Comparison of ENCODE assay signal across 1 cellular context in the genomic region with DNA sequence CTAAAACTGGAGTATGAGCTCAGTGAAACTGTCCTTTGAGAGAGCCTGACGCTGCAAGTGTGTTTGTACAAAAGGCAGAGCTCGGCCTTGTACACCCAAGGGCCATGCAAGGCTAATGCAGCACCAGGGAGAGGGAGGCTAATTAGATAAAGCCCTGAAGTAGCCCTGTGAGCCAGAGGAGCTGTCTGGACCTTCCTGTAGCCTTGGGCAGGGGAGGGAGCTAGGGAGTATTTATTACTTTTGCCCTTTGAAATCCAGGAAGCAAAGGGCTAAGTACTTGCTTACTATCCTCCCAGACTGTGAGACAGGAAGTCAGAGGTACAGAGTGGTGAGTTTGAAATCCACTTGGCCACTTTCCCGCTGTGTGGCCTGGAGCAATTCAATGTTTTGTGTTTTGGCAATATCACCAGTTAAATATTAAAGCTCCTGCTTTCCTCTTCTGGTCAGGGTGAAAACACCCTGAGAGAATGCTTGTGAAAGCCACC.
A peak's percentile ranks its signal among the peaks of the same experiment; 100 is the strongest.
TF ChIP-seq lines count a peak whose summit lies in the region.

No MANE protein-coding gene starts in this region.

TF ChIP-seq in HepG2, 621 proteins besides CTCF, POLR2A, EP300 and RAD21 (continued from another document and continues in another):
- TF ChIP-seq ZSCAN29 (CRISPR knock-in tag; conservative IDR thresholded peaks at IDR 0.05) = 0 out of 2 replicates have a peak, but pooled peaks have one; percentile 53
- TF ChIP-seq, protein P1, sequence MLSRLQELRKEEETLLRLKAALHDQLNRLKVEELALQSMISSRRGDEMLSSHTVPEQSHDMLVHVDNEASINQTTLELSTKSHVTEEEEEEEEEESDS (CRISPR knock-in tag; IDR thresholded peaks at IDR 0.05; ENCODE audit: borderline replicate concordance) = no peak
- TF ChIP-seq GABPA (IDR thresholded peaks at IDR 0.05; ENCODE audit: low read depth, low read length) = no peak
- peak; percentile 80 for TF ChIP-seq GABPA (CRISPR knock-in tag; IDR thresholded peaks at IDR 0.05; ENCODE audit: low read depth)
- TF ChIP-seq NFYC (CRISPR knock-in tag; IDR thresholded peaks at IDR 0.05) = no peak
- TF ChIP-seq IKZF4 (CRISPR knock-in tag; IDR thresholded peaks at IDR 0.05; ENCODE audit: borderline replicate concordance, low read depth, not compliant biosample characterization) = no peak
- no peak for TF ChIP-seq PRPF4 (IDR thresholded peaks at IDR 0.05; ENCODE audit: low read depth, low read length, poor library complexity, severe bottlenecking)
- peak; percentile 72; the same call in 1 of the 2 replicates for TF ChIP-seq SOX5 (CRISPR knock-in tag; IDR thresholded peaks at IDR 0.05; ENCODE audit: borderline replicate concordance)
- TF ChIP-seq ATF7-NPFF (CRISPR knock-in tag; IDR thresholded peaks at IDR 0.05; ENCODE audit: low read depth) = 0 out of 2 replicates have a peak, but pooled peaks have one; percentile 25
- TF ChIP-seq ZNF83 (CRISPR knock-in tag; IDR thresholded peaks at IDR 0.05; ENCODE audit: borderline replicate concordance) = 0 out of 2 replicates have a peak, but pooled peaks have one; percentile 8
- TF ChIP-seq KLF15 (CRISPR knock-in tag; IDR thresholded peaks at IDR 0.05; ENCODE audit: borderline replicate concordance) = no peak
- TF ChIP-seq YEATS4 (CRISPR knock-in tag; IDR thresholded peaks at IDR 0.05; ENCODE audit: borderline replicate concordance) = peak; percentile 69; the same call in 1 of the 2 replicates
- TF ChIP-seq, protein P2, sequence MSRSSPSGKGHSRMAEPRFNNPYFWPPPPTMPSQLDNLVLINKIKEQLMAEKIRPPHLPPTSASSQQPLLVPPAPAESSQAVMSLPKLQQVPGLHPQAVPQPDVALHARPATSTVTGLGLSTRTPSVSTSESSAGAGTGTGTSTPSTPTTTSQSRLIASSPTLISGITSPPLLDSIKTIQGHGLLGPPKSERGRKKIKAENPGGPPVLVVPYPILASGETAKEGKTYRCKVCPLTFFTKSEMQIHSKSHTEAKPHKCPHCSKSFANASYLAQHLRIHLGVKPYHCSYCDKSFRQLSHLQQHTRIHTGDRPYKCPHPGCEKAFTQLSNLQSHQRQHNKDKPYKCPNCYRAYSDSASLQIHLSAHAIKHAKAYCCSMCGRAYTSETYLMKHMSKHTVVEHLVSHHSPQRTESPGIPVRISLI (CRISPR knock-in tag; IDR thresholded peaks at IDR 0.05; ENCODE audit: borderline replicate concordance) = peak; percentile 48; the same call in 1 of the 2 replicates
- TF ChIP-seq, protein P3, sequence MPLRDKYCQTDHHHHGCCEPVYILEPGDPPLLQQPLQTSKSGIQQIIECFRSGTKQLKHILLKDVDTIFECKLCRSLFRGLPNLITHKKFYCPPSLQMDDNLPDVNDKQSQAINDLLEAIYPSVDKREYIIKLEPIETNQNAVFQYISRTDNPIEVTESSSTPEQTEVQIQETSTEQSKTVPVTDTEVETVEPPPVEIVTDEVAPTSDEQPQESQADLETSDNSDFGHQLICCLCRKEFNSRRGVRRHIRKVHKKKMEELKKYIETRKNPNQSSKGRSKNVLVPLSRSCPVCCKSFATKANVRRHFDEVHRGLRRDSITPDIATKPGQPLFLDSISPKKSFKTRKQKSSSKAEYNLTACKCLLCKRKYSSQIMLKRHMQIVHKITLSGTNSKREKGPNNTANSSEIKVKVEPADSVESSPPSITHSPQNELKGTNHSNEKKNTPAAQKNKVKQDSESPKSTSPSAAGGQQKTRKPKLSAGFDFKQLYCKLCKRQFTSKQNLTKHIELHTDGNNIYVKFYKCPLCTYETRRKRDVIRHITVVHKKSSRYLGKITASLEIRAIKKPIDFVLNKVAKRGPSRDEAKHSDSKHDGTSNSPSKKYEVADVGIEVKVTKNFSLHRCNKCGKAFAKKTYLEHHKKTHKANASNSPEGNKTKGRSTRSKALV (CRISPR knock-in tag; IDR thresholded peaks at IDR 0.05) = no peak
- peak; percentile 80 for TF ChIP-seq MED1 (CRISPR knock-in tag; IDR thresholded peaks at IDR 0.05)
- no peak for TF ChIP-seq CCAR2 (optimal IDR thresholded peaks at IDR 0.05; ENCODE audit: low read depth, low read length)
- TF ChIP-seq NCOA1 (CRISPR knock-in tag; IDR thresholded peaks at IDR 0.05) = no peak
- TF ChIP-seq ZNF614 (CRISPR knock-in tag; IDR thresholded peaks at IDR 0.05; ENCODE audit: borderline replicate concordance) = peak; percentile 31; the same call in 1 of the 2 replicates
- no peak for TF ChIP-seq ZNF432 (CRISPR knock-in tag; IDR thresholded peaks at IDR 0.05; ENCODE audit: borderline replicate concordance)
- peak; percentile 82 for TF ChIP-seq ELF1 (CRISPR knock-in tag; IDR thresholded peaks at IDR 0.05)
- TF ChIP-seq, protein P4, sequence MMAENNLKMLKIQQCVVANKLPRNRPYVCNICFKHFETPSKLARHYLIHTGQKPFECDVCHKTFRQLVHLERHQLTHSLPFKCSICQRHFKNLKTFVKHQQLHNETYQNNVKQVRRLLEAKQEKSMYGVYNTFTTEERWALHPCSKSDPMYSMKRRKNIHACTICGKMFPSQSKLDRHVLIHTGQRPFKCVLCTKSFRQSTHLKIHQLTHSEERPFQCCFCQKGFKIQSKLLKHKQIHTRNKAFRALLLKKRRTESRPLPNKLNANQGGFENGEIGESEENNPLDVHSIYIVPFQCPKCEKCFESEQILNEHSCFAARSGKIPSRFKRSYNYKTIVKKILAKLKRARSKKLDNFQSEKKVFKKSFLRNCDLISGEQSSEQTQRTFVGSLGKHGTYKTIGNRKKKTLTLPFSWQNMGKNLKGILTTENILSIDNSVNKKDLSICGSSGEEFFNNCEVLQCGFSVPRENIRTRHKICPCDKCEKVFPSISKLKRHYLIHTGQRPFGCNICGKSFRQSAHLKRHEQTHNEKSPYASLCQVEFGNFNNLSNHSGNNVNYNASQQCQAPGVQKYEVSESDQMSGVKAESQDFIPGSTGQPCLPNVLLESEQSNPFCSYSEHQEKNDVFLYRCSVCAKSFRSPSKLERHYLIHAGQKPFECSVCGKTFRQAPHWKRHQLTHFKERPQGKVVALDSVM (CRISPR knock-in tag; IDR thresholded peaks at IDR 0.05) = no peak
- TF ChIP-seq ZNF230 (CRISPR knock-in tag; IDR thresholded peaks at IDR 0.05) = peak; percentile 65; the same call in 1 of the 2 replicates
- no peak for TF ChIP-seq SMAD3 (CRISPR knock-in tag; IDR thresholded peaks at IDR 0.05)
- no peak for TF ChIP-seq TEAD2 (CRISPR knock-in tag; IDR thresholded peaks at IDR 0.05)
- TF ChIP-seq CCDC6 (CRISPR knock-in tag; IDR thresholded peaks at IDR 0.05) = no peak
- TF ChIP-seq NR2C2 (CRISPR knock-in tag; IDR thresholded peaks at IDR 0.05; ENCODE audit: borderline replicate concordance) = peak; percentile 55; the same call in 1 of the 2 replicates
- TF ChIP-seq SSRP1 (CRISPR knock-in tag; IDR thresholded peaks at IDR 0.05) = no peak
- TF ChIP-seq ZNF44 (CRISPR knock-in tag; IDR thresholded peaks at IDR 0.05) = no peak
- no peak for TF ChIP-seq ZSCAN31 (CRISPR knock-in tag; IDR thresholded peaks at IDR 0.05; ENCODE audit: low read depth)
- no peak for TF ChIP-seq ARID2 (CRISPR knock-in tag; IDR thresholded peaks at IDR 0.05; ENCODE audit: borderline replicate concordance)
- TF ChIP-seq, protein P5, sequence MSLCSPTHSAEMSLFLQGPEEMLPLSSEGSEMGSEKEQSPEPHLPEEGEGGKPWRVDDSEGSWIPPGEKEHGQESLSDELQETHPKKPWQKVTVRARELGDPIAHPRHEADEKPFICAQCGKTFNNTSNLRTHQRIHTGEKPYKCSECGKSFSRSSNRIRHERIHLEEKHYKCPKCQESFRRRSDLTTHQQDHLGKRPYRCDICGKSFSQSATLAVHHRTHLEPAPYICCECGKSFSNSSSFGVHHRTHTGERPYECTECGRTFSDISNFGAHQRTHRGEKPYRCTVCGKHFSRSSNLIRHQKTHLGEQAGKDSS (CRISPR knock-in tag; IDR thresholded peaks at IDR 0.05; ENCODE audit: borderline replicate concordance, low read depth) = no peak; the same call in 1 of the 2 replicates
- no peak for TF ChIP-seq BRCA1 (CRISPR knock-in tag; IDR thresholded peaks at IDR 0.05)
- TF ChIP-seq ZFP82 (CRISPR knock-in tag; IDR thresholded peaks at IDR 0.05; ENCODE audit: borderline replicate concordance) = no peak
- 0 out of 2 replicates have a peak, but pooled peaks have one; percentile 43 for TF ChIP-seq HOXA3 (CRISPR knock-in tag; IDR thresholded peaks at IDR 0.05)
- TF ChIP-seq, protein P6, sequence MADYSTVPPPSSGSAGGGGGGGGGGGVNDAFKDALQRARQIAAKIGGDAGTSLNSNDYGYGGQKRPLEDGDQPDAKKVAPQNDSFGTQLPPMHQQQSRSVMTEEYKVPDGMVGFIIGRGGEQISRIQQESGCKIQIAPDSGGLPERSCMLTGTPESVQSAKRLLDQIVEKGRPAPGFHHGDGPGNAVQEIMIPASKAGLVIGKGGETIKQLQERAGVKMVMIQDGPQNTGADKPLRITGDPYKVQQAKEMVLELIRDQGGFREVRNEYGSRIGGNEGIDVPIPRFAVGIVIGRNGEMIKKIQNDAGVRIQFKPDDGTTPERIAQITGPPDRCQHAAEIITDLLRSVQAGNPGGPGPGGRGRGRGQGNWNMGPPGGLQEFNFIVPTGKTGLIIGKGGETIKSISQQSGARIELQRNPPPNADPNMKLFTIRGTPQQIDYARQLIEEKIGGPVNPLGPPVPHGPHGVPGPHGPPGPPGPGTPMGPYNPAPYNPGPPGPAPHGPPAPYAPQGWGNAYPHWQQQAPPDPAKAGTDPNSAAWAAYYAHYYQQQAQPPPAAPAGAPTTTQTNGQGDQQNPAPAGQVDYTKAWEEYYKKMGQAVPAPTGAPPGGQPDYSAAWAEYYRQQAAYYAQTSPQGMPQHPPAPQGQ (CRISPR knock-in tag; IDR thresholded peaks at IDR 0.05; ENCODE audit: borderline replicate concordance) = no peak
- peak; percentile 65 for TF ChIP-seq GABPB1 (CRISPR knock-in tag; IDR thresholded peaks at IDR 0.05)
- no peak for TF ChIP-seq POGZ (CRISPR knock-in tag; IDR thresholded peaks at IDR 0.05)
- TF ChIP-seq ETV5 (CRISPR knock-in tag; IDR thresholded peaks at IDR 0.05; ENCODE audit: borderline replicate concordance) = peak; percentile 95
- TF ChIP-seq ATF7 (IDR thresholded peaks at IDR 0.05) = no peak
- peak; percentile 32; the same call in 1 of the 2 replicates for TF ChIP-seq ATF7 (CRISPR knock-in tag; IDR thresholded peaks at IDR 0.05)
- TF ChIP-seq TRIM24 (CRISPR knock-in tag; IDR thresholded peaks at IDR 0.05) = no peak
- TF ChIP-seq ZNF773 (CRISPR knock-in tag; IDR thresholded peaks at IDR 0.05; ENCODE audit: borderline replicate concordance) = no peak
- no peak for TF ChIP-seq REXO4 (CRISPR knock-in tag; IDR thresholded peaks at IDR 0.05; ENCODE audit: borderline replicate concordance)
- TF ChIP-seq, protein P7, sequence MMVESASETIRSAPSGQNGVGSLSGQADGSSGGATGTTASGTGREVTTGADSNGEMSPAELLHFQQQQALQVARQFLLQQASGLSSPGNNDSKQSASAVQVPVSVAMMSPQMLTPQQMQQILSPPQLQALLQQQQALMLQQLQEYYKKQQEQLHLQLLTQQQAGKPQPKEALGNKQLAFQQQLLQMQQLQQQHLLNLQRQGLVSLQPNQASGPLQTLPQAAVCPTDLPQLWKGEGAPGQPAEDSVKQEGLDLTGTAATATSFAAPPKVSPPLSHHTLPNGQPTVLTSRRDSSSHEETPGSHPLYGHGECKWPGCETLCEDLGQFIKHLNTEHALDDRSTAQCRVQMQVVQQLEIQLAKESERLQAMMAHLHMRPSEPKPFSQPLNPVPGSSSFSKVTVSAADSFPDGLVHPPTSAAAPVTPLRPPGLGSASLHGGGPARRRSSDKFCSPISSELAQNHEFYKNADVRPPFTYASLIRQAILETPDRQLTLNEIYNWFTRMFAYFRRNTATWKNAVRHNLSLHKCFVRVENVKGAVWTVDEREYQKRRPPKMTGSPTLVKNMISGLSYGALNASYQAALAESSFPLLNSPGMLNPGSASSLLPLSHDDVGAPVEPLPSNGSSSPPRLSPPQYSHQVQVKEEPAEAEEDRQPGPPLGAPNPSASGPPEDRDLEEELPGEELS (CRISPR knock-in tag; IDR thresholded peaks at IDR 0.05) = peak; percentile 79
- TF ChIP-seq, protein P8, sequence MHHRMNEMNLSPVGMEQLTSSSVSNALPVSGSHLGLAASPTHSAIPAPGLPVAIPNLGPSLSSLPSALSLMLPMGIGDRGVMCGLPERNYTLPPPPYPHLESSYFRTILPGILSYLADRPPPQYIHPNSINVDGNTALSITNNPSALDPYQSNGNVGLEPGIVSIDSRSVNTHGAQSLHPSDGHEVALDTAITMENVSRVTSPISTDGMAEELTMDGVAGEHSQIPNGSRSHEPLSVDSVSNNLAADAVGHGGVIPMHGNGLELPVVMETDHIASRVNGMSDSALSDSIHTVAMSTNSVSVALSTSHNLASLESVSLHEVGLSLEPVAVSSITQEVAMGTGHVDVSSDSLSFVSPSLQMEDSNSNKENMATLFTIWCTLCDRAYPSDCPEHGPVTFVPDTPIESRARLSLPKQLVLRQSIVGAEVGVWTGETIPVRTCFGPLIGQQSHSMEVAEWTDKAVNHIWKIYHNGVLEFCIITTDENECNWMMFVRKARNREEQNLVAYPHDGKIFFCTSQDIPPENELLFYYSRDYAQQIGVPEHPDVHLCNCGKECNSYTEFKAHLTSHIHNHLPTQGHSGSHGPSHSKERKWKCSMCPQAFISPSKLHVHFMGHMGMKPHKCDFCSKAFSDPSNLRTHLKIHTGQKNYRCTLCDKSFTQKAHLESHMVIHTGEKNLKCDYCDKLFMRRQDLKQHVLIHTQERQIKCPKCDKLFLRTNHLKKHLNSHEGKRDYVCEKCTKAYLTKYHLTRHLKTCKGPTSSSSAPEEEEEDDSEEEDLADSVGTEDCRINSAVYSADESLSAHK (CRISPR knock-in tag; IDR thresholded peaks at IDR 0.05; ENCODE audit: borderline replicate concordance) = no peak
- no peak for TF ChIP-seq PRMT3 (CRISPR knock-in tag; IDR thresholded peaks at IDR 0.05; ENCODE audit: borderline replicate concordance, low read depth)
- TF ChIP-seq ZNF749 (CRISPR knock-in tag; IDR thresholded peaks at IDR 0.05; ENCODE audit: borderline replicate concordance) = no peak
- no peak for TF ChIP-seq ZNF549 (CRISPR knock-in tag; IDR thresholded peaks at IDR 0.05)
- no peak for TF ChIP-seq GTF2F1 (IDR thresholded peaks at IDR 0.05; ENCODE audit: low read length)
- TF ChIP-seq ZNF615 (CRISPR knock-in tag; IDR thresholded peaks at IDR 0.05; ENCODE audit: borderline replicate concordance) = 0 out of 2 replicates have a peak, but pooled peaks have one; percentile 32
- no peak for TF ChIP-seq SNAI1 (CRISPR knock-in tag; IDR thresholded peaks at IDR 0.05; ENCODE audit: borderline replicate concordance)
- TF ChIP-seq LCORL (IDR thresholded peaks at IDR 0.05) = no peak
- peak; percentile 78 for TF ChIP-seq LCORL (CRISPR knock-in tag; IDR thresholded peaks at IDR 0.05)
- TF ChIP-seq ZNF543 (CRISPR knock-in tag; IDR thresholded peaks at IDR 0.05) = no peak
- no peak; the same call in 1 of the 2 replicates for TF ChIP-seq TAF1 (CRISPR knock-in tag; IDR thresholded peaks at IDR 0.05)
- TF ChIP-seq PHF21A (CRISPR knock-in tag; IDR thresholded peaks at IDR 0.05) = peak; percentile 64; the same call in 1 of the 2 replicates
- TF ChIP-seq, protein P9, sequence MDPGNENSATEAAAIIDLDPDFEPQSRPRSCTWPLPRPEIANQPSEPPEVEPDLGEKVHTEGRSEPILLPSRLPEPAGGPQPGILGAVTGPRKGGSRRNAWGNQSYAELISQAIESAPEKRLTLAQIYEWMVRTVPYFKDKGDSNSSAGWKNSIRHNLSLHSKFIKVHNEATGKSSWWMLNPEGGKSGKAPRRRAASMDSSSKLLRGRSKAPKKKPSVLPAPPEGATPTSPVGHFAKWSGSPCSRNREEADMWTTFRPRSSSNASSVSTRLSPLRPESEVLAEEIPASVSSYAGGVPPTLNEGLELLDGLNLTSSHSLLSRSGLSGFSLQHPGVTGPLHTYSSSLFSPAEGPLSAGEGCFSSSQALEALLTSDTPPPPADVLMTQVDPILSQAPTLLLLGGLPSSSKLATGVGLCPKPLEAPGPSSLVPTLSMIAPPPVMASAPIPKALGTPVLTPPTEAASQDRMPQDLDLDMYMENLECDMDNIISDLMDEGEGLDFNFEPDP (CRISPR knock-in tag; conservative IDR thresholded peaks at IDR 0.05) = no peak
- 0 out of 2 replicates have a peak, but pooled peaks have one; percentile 5 for TF ChIP-seq NR2F6 (IDR thresholded peaks at IDR 0.05)
- peak; percentile 49 for TF ChIP-seq NR2F6 (CRISPR knock-in tag; IDR thresholded peaks at IDR 0.05)
